In genomic region chrX:24956828-24957227, GRCh38 we compare ENCODE assay signal across 23 cellular contexts. TPM values are rescaled to one million over a fixed set of nuclear protein-coding genes. Genes with fewer than 3 reads are reported as not detected.
DNase-seq lines count a peak whose midpoint lies in the region; ATAC-seq, FAIRE-seq and TF ChIP-seq lines count a peak whose summit lies in the region.
"Had no signal": no experiment of that assay in that cellular context is flagged by ENCODE, and none has a peak within 500 bp of the region (broad histone marks: within the 10 kb centered on the region; RNA-seq: fewer than 3 reads in every experiment).

No MANE protein-coding gene starts in this region.

- H3K27me3 ChIP-seq in bronchial epithelial cell (ENCODE audit: control insufficient read depth, insufficient read depth, low read length) (no peaks in the 10 kb centered on the region), neural progenitor cell (no peaks in the 10 kb centered on the region), small intestine (ENCODE audit: control insufficient read depth in 2 of 2, insufficient read depth in 2 of 2, low read length in 2 of 2) (peaks cover 0 to 2% of the 10 kb centered on the region in 2 donors), neuronal stem cell (ENCODE audit: control insufficient read depth in 3 of 3, insufficient read depth in 3 of 3, low read depth in 1 of 3, low read length in 3 of 3) (no peaks in the 10 kb centered on the region)
- H3K27me3 ChIP-seq: brain microvascular endothelial cell, ovary had no signal

- H3K18ac ChIP-seq in neuronal stem cell (ENCODE audit: low read length) = no peak overlapping the region

- TF ChIP-seq CTCF in bronchial epithelial cell (IDR thresholded peaks at IDR 0.05; ENCODE audit: insufficient read depth, low read length, severe bottlenecking) (no peak), neural progenitor cell (IDR thresholded peaks at IDR 0.05) (no peak)

- H2AK5ac ChIP-seq in neuronal stem cell (ENCODE audit: low read depth, low read length) = no peak overlapping the region

- H3F3A ChIP-seq in neural progenitor cell (ENCODE audit: low read depth) = peaks cover 15% of the 10 kb centered on the region

- H3K4me3 ChIP-seq in bronchial epithelial cell (ENCODE audit: low read depth, low read length) = no peak overlapping the region
- H3K4me3 ChIP-seq in neural progenitor cell = no peak overlapping the region
- no peak overlapping the region for H3K4me3 ChIP-seq in small intestine (ENCODE audit: low read depth in 1 of 2, low read length in 2 of 2)
- no peak overlapping the region for H3K4me3 ChIP-seq in neuronal stem cell (ENCODE audit: low read length in 2 of 2)
- H3K4me3 ChIP-seq: BLaER1, ovary had no signal

- H3K79me2 ChIP-seq in neural progenitor cell (ENCODE audit: low read depth) = no peaks in the 10 kb centered on the region

- no peak overlapping the region for H3K4me2 ChIP-seq in neural progenitor cell
- H3K4me2 ChIP-seq in neuronal stem cell (ENCODE audit: insufficient read depth, low read length, poor library complexity, severe bottlenecking) = no peak overlapping the region
- H3K4me2 ChIP-seq: BLaER1 had no signal

- ATAC-seq in HG03378 (IDR thresholded peaks at IDR 0.05; ENCODE audit: unreplicated experiment) = no peak
- ATAC-seq: Right ventricle myocardium inferior, T-cell had no signal

- H3K9me3 ChIP-seq in neural progenitor cell (ENCODE audit: low read depth) (no peaks in the 10 kb centered on the region), small intestine (ENCODE audit: control insufficient read depth, low read depth) (no peaks in the 10 kb centered on the region), neuronal stem cell (replicated peaks in 1 of 2; ENCODE audit: control insufficient read depth in 2 of 2, insufficient read depth in 1 of 2, low read depth in 1 of 2, low read length in 2 of 2) (no peaks in the 10 kb centered on the region)
- H3K9me3 ChIP-seq: BLaER1, ovary had no signal

- no peaks in the 10 kb centered on the region for H3K9me3 Mint-ChIP-seq in neural progenitor cell
- no peaks in the 10 kb centered on the region for H3K9me3 Mint-ChIP-seq in T-helper 2 cell treated with Interferon-gamma antibody and Interleukin-4, amounts not matched to agents 5 μg/mL and 100 μg/mL, for 36 hours
- H3K9me3 Mint-ChIP-seq: activated naive CD4-positive, alpha-beta T cell treated with anti-CD3 and anti-CD28 coated beads for 36 hours; dendritic cell treated with granulocyte-macrophage colony-stimulating factor and Interleukin-4, amounts not matched to agents 40 ng/mL and 50 ng/mL, for 4 days; T-cell had no signal

- DNase-seq in EH (ENCODE audit: low read depth) (peak; percentile 20), M059J (ENCODE audit: low read depth) (peak; percentile 70), bronchial epithelial cell (ENCODE audit: low read depth) (peak; percentile 21), neural progenitor cell (ENCODE audit: low spot score) (no peak), small intestine (no peak), neuronal stem cell (ENCODE audit: low spot score) (no peak)
- DNase-seq in T-helper 2 cell treated with Interferon-gamma antibody and Interleukin-4, amounts not matched to agents 5 μg/mL and 100 μg/mL, for 36 hours (ENCODE audit: low spot score) = no peak
- DNase-seq: activated CD4-positive, alpha-beta T cell treated with anti-CD3 and anti-CD28 coated beads, Interleukin-2, amount 50 U/mL, for 48 hours; activated naive CD4-positive, alpha-beta T cell treated with anti-CD3 and anti-CD28 coated beads for 36 hours; activated T-cell treated with anti-CD3 and anti-CD28 coated beads for 4 hours; brain microvascular endothelial cell; GOT3; NCI-H1930; ovary; T-cell had no signal

- H3K36me3 Mint-ChIP-seq in neural progenitor cell = peaks cover 5% of the 10 kb centered on the region
- no peaks in the 10 kb centered on the region for H3K36me3 Mint-ChIP-seq in T-helper 2 cell treated with Interferon-gamma antibody and Interleukin-4, amounts not matched to agents 5 μg/mL and 100 μg/mL, for 36 hours (ENCODE audit: low read depth)

- no peak overlapping the region for H3K14ac ChIP-seq in neuronal stem cell (ENCODE audit: low read length)

- H3K4ac ChIP-seq in neuronal stem cell (ENCODE audit: low read length) = no peak overlapping the region

- H3K9ac ChIP-seq in neural progenitor cell (no peak overlapping the region), neuronal stem cell (ENCODE audit: low read depth, low read length, poor library complexity) (no peak overlapping the region)
- H3K9ac ChIP-seq: BLaER1 had no signal

- H2BK15ac ChIP-seq in neuronal stem cell (ENCODE audit: low read length) = no peak overlapping the region

- H2AFZ ChIP-seq in neural progenitor cell (replicated peaks) (no peak overlapping the region), neuronal stem cell (ENCODE audit: low read length) (no peak overlapping the region)

- H3K4me1 ChIP-seq in neural progenitor cell = peaks cover 21% of the 10 kb centered on the region
- H3K4me1 ChIP-seq in small intestine (ENCODE audit: control insufficient read depth in 2 of 2, insufficient read depth in 1 of 2, low read depth in 1 of 2, low read length in 1 of 2) = no peaks in the 10 kb centered on the region
- peaks cover under 1 to 22% of the 10 kb centered on the region in 2 donors for H3K4me1 ChIP-seq in neuronal stem cell (ENCODE audit: control insufficient read depth in 2 of 2, insufficient read depth in 1 of 2, low read depth in 1 of 2, low read length in 2 of 2)
- H3K4me1 ChIP-seq: BLaER1 had no signal

- H3K36me3 ChIP-seq in bronchial epithelial cell (ENCODE audit: control insufficient read depth, insufficient read depth, low read length) = no peaks in the 10 kb centered on the region
- no peaks in the 10 kb centered on the region for H3K36me3 ChIP-seq in neural progenitor cell
- H3K36me3 ChIP-seq in small intestine (ENCODE audit: control insufficient read depth in 2 of 2, insufficient read depth in 2 of 2, low read length in 2 of 2) = no peaks in the 10 kb centered on the region
- H3K36me3 ChIP-seq in neuronal stem cell (replicated peaks in 1 of 2; ENCODE audit: control insufficient read depth in 2 of 2, insufficient read depth in 2 of 2, low read length in 2 of 2) = no peaks in the 10 kb centered on the region
- H3K36me3 ChIP-seq: BLaER1, brain microvascular endothelial cell, ovary had no signal

- H3K27ac Mint-ChIP-seq in neural progenitor cell = peak overlapping the region; percentile 91
- no peak overlapping the region for H3K27ac Mint-ChIP-seq in T-helper 2 cell treated with Interferon-gamma antibody and Interleukin-4, amounts not matched to agents 5 μg/mL and 100 μg/mL, for 36 hours
- H3K27ac Mint-ChIP-seq: activated naive CD4-positive, alpha-beta T cell treated with anti-CD3 and anti-CD28 coated beads for 36 hours; dendritic cell treated with granulocyte-macrophage colony-stimulating factor and Interleukin-4, amounts not matched to agents 40 ng/mL and 50 ng/mL, for 4 days; T-cell had no signal

- no peak overlapping the region for H2BK120ac ChIP-seq in neuronal stem cell (ENCODE audit: low read depth, low read length)

- H3K23ac ChIP-seq in neuronal stem cell (ENCODE audit: low read depth, low read length, poor library complexity) = no peak overlapping the region

- H2BK5ac ChIP-seq in neuronal stem cell (ENCODE audit: low read length) = no peak overlapping the region

- H3K27ac ChIP-seq in neural progenitor cell = no peak overlapping the region
- H3K27ac ChIP-seq in small intestine (ENCODE audit: low read depth in 1 of 2, low read length in 1 of 2) = no peak overlapping the region
- no peak overlapping the region for H3K27ac ChIP-seq in neuronal stem cell (replicated peaks; ENCODE audit: low read length)
- H3K27ac ChIP-seq: BLaER1, brain microvascular endothelial cell, ovary, VCaP had no signal

- no peak overlapping the region for H4K91ac ChIP-seq in neuronal stem cell (ENCODE audit: low read depth, low read length, poor library complexity)

- no peaks in the 10 kb centered on the region for H4K20me1 ChIP-seq in neural progenitor cell (ENCODE audit: low read depth)

- H3K79me1 ChIP-seq in neuronal stem cell (ENCODE audit: low read depth, low read length) = no peaks in the 10 kb centered on the region

- FAIRE-seq in bronchial epithelial cell (lab: Jason Lieb, UNC) (no peak), small intestine (lab: Jason Lieb, UNC) (no peak)
- FAIRE-seq: D721Med had no signal

- H3K4me1 Mint-ChIP-seq in neural progenitor cell = peaks cover 73% of the 10 kb centered on the region
- H3K4me1 Mint-ChIP-seq in T-helper 2 cell treated with Interferon-gamma antibody and Interleukin-4, amounts not matched to agents 5 μg/mL and 100 μg/mL, for 36 hours (ENCODE audit: low read depth) = peaks cover 1% of the 10 kb centered on the region
- H3K4me1 Mint-ChIP-seq: T-cell had no signal

- H2BK12ac ChIP-seq in neuronal stem cell (ENCODE audit: low read length) = no peak overlapping the region

- H3K4me3 Mint-ChIP-seq in neural progenitor cell = no peak overlapping the region
- no peak overlapping the region for H3K4me3 Mint-ChIP-seq in T-helper 2 cell treated with Interferon-gamma antibody and Interleukin-4, amounts not matched to agents 5 μg/mL and 100 μg/mL, for 36 hours
- H3K4me3 Mint-ChIP-seq: activated naive CD4-positive, alpha-beta T cell treated with anti-CD3 and anti-CD28 coated beads for 36 hours; dendritic cell treated with granulocyte-macrophage colony-stimulating factor and Interleukin-4, amounts not matched to agents 40 ng/mL and 50 ng/mL, for 4 days; T-cell had no signal

- H4K8ac ChIP-seq in neuronal stem cell (ENCODE audit: low read depth, low read length) = no peak overlapping the region

- no peaks in the 10 kb centered on the region for H3K27me3 Mint-ChIP-seq in neural progenitor cell (ENCODE audit: insufficient read depth, low read depth)
- no peaks in the 10 kb centered on the region for H3K27me3 Mint-ChIP-seq in T-helper 2 cell treated with Interferon-gamma antibody and Interleukin-4, amounts not matched to agents 5 μg/mL and 100 μg/mL, for 36 hours (ENCODE audit: low read depth)
- H3K27me3 Mint-ChIP-seq: dendritic cell treated with granulocyte-macrophage colony-stimulating factor and Interleukin-4, amounts not matched to agents 40 ng/mL and 50 ng/mL, for 4 days; T-cell had no signal

RNA-seq across cellular contexts. Expression of gene ARX, which starts 58.9 kb away (rescaled TPM):
- total RNA-seq in M059J (2014; rRNA removed; shearing (Covaris generic)) = not detected in 2 replicates
- total RNA-seq in bronchial epithelial cell (not detected in 2 replicates), neural progenitor cell (ENCODE audit: low replicate concordance) (5.3 and 9.0 TPM in 2 replicates)
- polyA plus RNA-seq in small intestine = under 1 TPM; 0.27 to 0.45 (median 0.31) TPM
- polyA plus RNA-seq in neuronal stem cell (2013, experiment 1 of 2) = 1.4 TPM
- polyA plus RNA-seq in neuronal stem cell (2013, experiment 2 of 2) = 1.4 TPM
- total RNA-seq: activated naive CD4-positive, alpha-beta T cell treated with anti-CD3 and anti-CD28 coated beads for 36 hours; lower leg skin; Right ventricle myocardium inferior; T-cell; urinary bladder had no signal
- polyA plus RNA-seq: urinary bladder had no signal

Comparison
In these comparisons a context has a peak if more than half of its experiments do, and no peak if none do; other contexts are left out.
1. DNase-seq: peak in EH (single experiment), M059J (single experiment) and bronchial epithelial cell (single experiment); none in neural progenitor cell (single experiment), small intestine (single experiment), T-helper 2 cell treated with Interferon-gamma antibody and Interleukin-4, amounts not matched to agents 5 μg/mL and 100 μg/mL, for 36 hours (single experiment) and neuronal stem cell (single experiment).